In genomic region chr3:85394424-85394823, GRCh38 we compare ENCODE assay signal across 34 cellular contexts.
"Had no signal": no experiment of that assay in that cellular context is flagged by ENCODE, and none has a peak within 500 bp of the region (broad histone marks: within the 10 kb centered on the region; RNA-seq: fewer than 3 reads in every experiment).

No MANE protein-coding gene starts in this region.

- H3K27me3 ChIP-seq: MG63 had no signal

- DNase-seq: Karpas-422, Kasumi-1, KG1, MG63, MM.1S, MV-4-11, NCI-H1048, NCI-H1092, NCI-H1092 treated with DMSO at 0.1 percent for 48 hours, NCI-H1105, NCI-H1105 treated with DMSO at 0.1 percent for 48 hours, NCI-H1417, NCI-H1417 treated with DMSO at 0.1 percent for 48 hours, NCI-H1436, NCI-H1436 treated with DMSO at 0.1 percent for 48 hours, NCI-H146, NCI-H1694, NCI-H1694 treated with DMSO at 0.1 percent for 48 hours, NCI-H187, NCI-H187 treated with DMSO at 0.1 percent for 48 hours, NCI-H1930, NCI-H2029, NCI-H2029 treated with DMSO at 0.1 percent for 48 hours, NCI-H2081, NCI-H2081 treated with DMSO at 0.1 percent for 48 hours, NCI-H2107, NCI-H2171, NCI-H2171 treated with DMSO at 0.1 percent for 48 hours, NCI-H2227 treated with DMSO at 0.1 percent for 48 hours, NCI-H226, NCI-H345, NCI-H446, NCI-H446 treated with DMSO at 0.1 percent for 48 hours had no signal

- H3K4me2 ChIP-seq: KMS-11 had no signal

- H3K4me3 ChIP-seq: MG63 had no signal

- H3K36me3 ChIP-seq: MG63 had no signal

- H3K9me3 ChIP-seq: MG63 had no signal

- H3K9ac ChIP-seq: KMS-11 had no signal

- H3K27ac ChIP-seq: KMS-11 had no signal
